ENCODE assay signal across 3 cellular contexts in genomic region chr19:43512384-43512783, GRCh38. TPM values are rescaled to one million over a fixed set of nuclear protein-coding genes. Genes with fewer than 3 reads are reported as not detected.
"Had no signal": no experiment of that assay in that cellular context is flagged by ENCODE, and none has a peak within 500 bp of the region (broad histone marks: within the 10 kb centered on the region; RNA-seq: fewer than 3 reads in every experiment).

No MANE protein-coding gene starts in this region.

RNA-seq across cellular contexts. Expression of gene ZNF575, which starts 20.6 kb away (rescaled TPM):
- total RNA-seq: esophagus squamous epithelium, glomerular endothelial cell had no signal

RNA-seq across cellular contexts. Expression of gene LYPD3, which starts 47.0 kb away (rescaled TPM):
- total RNA-seq: endothelial cell of umbilical vein, glomerular endothelial cell had no signal
